25 cellular contexts compared by ENCODE assay signal in genomic region chr20:53399131-53399530, GRCh38.
"Had no signal": no experiment of that assay in that cellular context is flagged by ENCODE, and none has a peak within 500 bp of the region (broad histone marks: within the 10 kb centered on the region; RNA-seq: fewer than 3 reads in every experiment).

No MANE protein-coding gene starts in this region.

- H3K9me3 Mint-ChIP-seq: activated naive CD8-positive, alpha-beta T cell treated with anti-CD3 and anti-CD28 coated beads, Interleukin-2, amount 50 U/mL, for 24 hours; activated T-helper 2 cell treated with anti-CD3 and anti-CD28 coated beads, Interferon-gamma antibody, Interleukin-2, Interleukin-4, amounts not matched to agents 10 μg/mL and 5 μg/mL and 100 μg/mL, durations not matched to agents 14 hours and 24 hours and 36 hours had no signal

- H3K27ac Mint-ChIP-seq: activated CD4-positive, alpha-beta T cell treated with anti-CD3 and anti-CD28 coated beads, Interleukin-2, amount 10 ng/mL, durations not matched to agents 24 days and 14 days; activated CD8-positive, alpha-beta T cell treated with anti-CD3 and anti-CD28 coated beads for 36 hours; activated naive CD4-positive, alpha-beta T cell treated with anti-CD3 and anti-CD28 coated beads for 36 hours; activated naive CD8-positive, alpha-beta T cell; activated naive CD8-positive, alpha-beta T cell treated with anti-CD3 and anti-CD28 coated beads, Interleukin-2, amount 50 U/mL, for 24 hours; activated T-helper 2 cell treated with anti-CD3 and anti-CD28 coated beads, Interferon-gamma antibody, Interleukin-2, Interleukin-4, amounts not matched to agents 10 μg/mL and 5 μg/mL and 100 μg/mL, durations not matched to agents 14 hours and 24 hours and 36 hours had no signal

- H3K36me3 Mint-ChIP-seq: activated naive CD8-positive, alpha-beta T cell had no signal

- H3K27me3 Mint-ChIP-seq: activated CD4-positive, alpha-beta T cell treated with anti-CD3 and anti-CD28 coated beads, Interleukin-2, amount 10 ng/mL, durations not matched to agents 24 days and 14 days; activated naive CD8-positive, alpha-beta T cell had no signal

- H3K9me3 ChIP-seq: SJSA1, SK-N-SH had no signal

- DNase-seq: activated CD4-positive, alpha-beta T cell treated with anti-CD3 and anti-CD28 coated beads, Interleukin-2, amount 10 ng/mL, durations not matched to agents 24 days and 14 days; activated CD4-positive, alpha-beta T cell treated with anti-CD3 and anti-CD28 coated beads, Interleukin-2, amount 50 U/mL, for 4 hours; activated CD8-positive, alpha-beta T cell treated with anti-CD3 and anti-CD28 coated beads for 36 hours; activated gamma-delta T cell; activated naive CD4-positive, alpha-beta T cell treated with anti-CD3 and anti-CD28 coated beads for 36 hours; activated naive CD8-positive, alpha-beta T cell treated with anti-CD3 and anti-CD28 coated beads, Interleukin-2, amount 50 U/mL, for 24 hours; activated T-cell treated with anti-CD3 and anti-CD28 coated beads, Interleukin-2, amount 50 U/mL, for 1 hour; anterior cingulate cortex; NCI-H1417 treated with DMSO at 0.1 percent for 48 hours; NCI-H187 treated with DMSO at 0.1 percent for 48 hours; NCI-H2081; NCI-H2171 treated with DMSO at 0.1 percent for 48 hours; NCI-H2227 treated with DMSO at 0.1 percent for 48 hours; NCI-H510A treated with DMSO at 0.1 percent for 48 hours; NCI-H526 treated with DMSO at 0.1 percent for 48 hours; PC-3; Peyer's patch; RPMI8226; SK-N-SH; T-helper 1 cell; T1000 had no signal

- ATAC-seq: activated CD8-positive, alpha-beta T cell treated with anti-CD3 and anti-CD28 coated beads for 36 hours; activated naive CD8-positive, alpha-beta T cell treated with anti-CD3 and anti-CD28 coated beads, Interleukin-2, amount 50 U/mL, for 24 hours had no signal

- H3K4me3 Mint-ChIP-seq: activated CD4-positive, alpha-beta T cell treated with anti-CD3 and anti-CD28 coated beads, Interleukin-2, amount 10 ng/mL, durations not matched to agents 24 days and 14 days; activated CD8-positive, alpha-beta T cell treated with anti-CD3 and anti-CD28 coated beads for 36 hours; activated naive CD4-positive, alpha-beta T cell treated with anti-CD3 and anti-CD28 coated beads for 36 hours; activated naive CD8-positive, alpha-beta T cell; activated naive CD8-positive, alpha-beta T cell treated with anti-CD3 and anti-CD28 coated beads, Interleukin-2, amount 50 U/mL, for 24 hours had no signal

- FAIRE-seq: K562 had no signal
